In genomic region chr10:32250489-32250888, GRCh38 we compare ENCODE assay signal across 8 cellular contexts.
DNase-seq lines count a peak whose midpoint lies in the region; ATAC-seq lines count a peak whose summit lies in the region.
"Not testable (repeated sequence)": the region's sequence is repeated elsewhere in the genome, so short reads cannot be mapped to it uniquely, and the experiment has no call there.

No MANE protein-coding gene starts in this region.

- intact Hi-C loops in activated T-helper 2 cell treated with anti-CD3 and anti-CD28 coated beads, Interferon-gamma antibody, Interleukin-2, Interleukin-4, amounts not matched to agents 10 μg/mL and 5 μg/mL and 100 μg/mL, durations not matched to agents 14 hours and 24 hours and 36 hours (cut with micrococcal nuclease) = not testable (repeated sequence)

- peaks cover 32% of the 10 kb centered on the region for H3K4me1 Mint-ChIP-seq in activated T-helper 2 cell treated with anti-CD3 and anti-CD28 coated beads, Interferon-gamma antibody, Interleukin-2, Interleukin-4, amounts not matched to agents 10 μg/mL and 5 μg/mL and 100 μg/mL, durations not matched to agents 14 hours and 24 hours and 36 hours (ENCODE audit: low read depth)
- peaks cover 33% of the 10 kb centered on the region for H3K4me1 Mint-ChIP-seq in stimulated activated effector memory CD8-positive, alpha-beta T cell treated with anti-CD3 and anti-CD28 coated beads, Interleukin-12 subunit alpha, Interleukin-12 subunit beta, amount 100 ng/mL, for 72 hours

- H3K9me3 Mint-ChIP-seq in activated T-helper 2 cell treated with anti-CD3 and anti-CD28 coated beads, Interferon-gamma antibody, Interleukin-2, Interleukin-4, amounts not matched to agents 10 μg/mL and 5 μg/mL and 100 μg/mL, durations not matched to agents 14 hours and 24 hours and 36 hours; stimulated activated effector memory CD8-positive, alpha-beta T cell treated with anti-CD3 and anti-CD28 coated beads, Interleukin-12 subunit alpha, Interleukin-12 subunit beta, amount 100 ng/mL, for 72 hours: not testable (repeated sequence)

- DNase-seq in activated T-helper 2 cell treated with anti-CD3 and anti-CD28 coated beads, Interferon-gamma antibody, Interleukin-2, Interleukin-4, amounts not matched to agents 10 μg/mL and 5 μg/mL and 100 μg/mL, durations not matched to agents 14 hours and 24 hours and 36 hours (ENCODE audit: low spot score); stimulated activated effector memory CD8-positive, alpha-beta T cell treated with anti-CD3 and anti-CD28 coated beads, Interleukin-12 subunit alpha, Interleukin-12 subunit beta, amount 100 ng/mL, for 72 hours (ENCODE audit: low spot score in 2 of 2): not testable (repeated sequence)

- not testable (repeated sequence) for H3K27me3 Mint-ChIP-seq in activated T-helper 2 cell treated with anti-CD3 and anti-CD28 coated beads, Interferon-gamma antibody, Interleukin-2, Interleukin-4, amounts not matched to agents 10 μg/mL and 5 μg/mL and 100 μg/mL, durations not matched to agents 14 hours and 24 hours and 36 hours (ENCODE audit: low read depth)

- peak overlapping the region; percentile 84 for H3K27ac Mint-ChIP-seq in activated T-helper 2 cell treated with anti-CD3 and anti-CD28 coated beads, Interferon-gamma antibody, Interleukin-2, Interleukin-4, amounts not matched to agents 10 μg/mL and 5 μg/mL and 100 μg/mL, durations not matched to agents 14 hours and 24 hours and 36 hours
- H3K27ac Mint-ChIP-seq in stimulated activated effector memory CD8-positive, alpha-beta T cell treated with anti-CD3 and anti-CD28 coated beads, Interleukin-12 subunit alpha, Interleukin-12 subunit beta, amount 100 ng/mL, for 72 hours = peak overlapping the region; percentile 92

- H3K36me3 Mint-ChIP-seq in activated T-helper 2 cell treated with anti-CD3 and anti-CD28 coated beads, Interferon-gamma antibody, Interleukin-2, Interleukin-4, amounts not matched to agents 10 μg/mL and 5 μg/mL and 100 μg/mL, durations not matched to agents 14 hours and 24 hours and 36 hours (ENCODE audit: low read depth); stimulated activated effector memory CD8-positive, alpha-beta T cell treated with anti-CD3 and anti-CD28 coated beads, Interleukin-12 subunit alpha, Interleukin-12 subunit beta, amount 100 ng/mL, for 72 hours: not testable (repeated sequence)

- ATAC-seq in GM18498 (IDR thresholded peaks at IDR 0.05; ENCODE audit: unreplicated experiment) (peak; percentile 93), GM19035 (IDR thresholded peaks at IDR 0.05; ENCODE audit: unreplicated experiment) (peak; percentile 70), GM21515 (IDR thresholded peaks at IDR 0.05; ENCODE audit: unreplicated experiment) (peak; percentile 68), HG02840 (IDR thresholded peaks at IDR 0.05; ENCODE audit: low FRiP score, unreplicated experiment) (peak; percentile 60), HG03135 (IDR thresholded peaks at IDR 0.05; ENCODE audit: unreplicated experiment) (peak; percentile 73)
- ATAC-seq in activated CD4-positive, CD25-positive, alpha-beta regulatory T cell treated with anti-CD3 and anti-CD28 coated beads, Interleukin-2, amount 50 U/mL, for 24 hours = peak; percentile 89 to 92
- ATAC-seq in stimulated activated effector memory CD8-positive, alpha-beta T cell treated with anti-CD3 and anti-CD28 coated beads, Interleukin-12 subunit alpha, Interleukin-12 subunit beta, amount 100 ng/mL, for 72 hours = peak; percentile 93

- H3K4me3 Mint-ChIP-seq in activated T-helper 2 cell treated with anti-CD3 and anti-CD28 coated beads, Interferon-gamma antibody, Interleukin-2, Interleukin-4, amounts not matched to agents 10 μg/mL and 5 μg/mL and 100 μg/mL, durations not matched to agents 14 hours and 24 hours and 36 hours (ENCODE audit: low read depth) = not testable (repeated sequence)
- peak overlapping the region; percentile 30 for H3K4me3 Mint-ChIP-seq in stimulated activated effector memory CD8-positive, alpha-beta T cell treated with anti-CD3 and anti-CD28 coated beads, Interleukin-12 subunit alpha, Interleukin-12 subunit beta, amount 100 ng/mL, for 72 hours
